Comparison of ENCODE assay signal across 1 cellular context in the genomic region with DNA sequence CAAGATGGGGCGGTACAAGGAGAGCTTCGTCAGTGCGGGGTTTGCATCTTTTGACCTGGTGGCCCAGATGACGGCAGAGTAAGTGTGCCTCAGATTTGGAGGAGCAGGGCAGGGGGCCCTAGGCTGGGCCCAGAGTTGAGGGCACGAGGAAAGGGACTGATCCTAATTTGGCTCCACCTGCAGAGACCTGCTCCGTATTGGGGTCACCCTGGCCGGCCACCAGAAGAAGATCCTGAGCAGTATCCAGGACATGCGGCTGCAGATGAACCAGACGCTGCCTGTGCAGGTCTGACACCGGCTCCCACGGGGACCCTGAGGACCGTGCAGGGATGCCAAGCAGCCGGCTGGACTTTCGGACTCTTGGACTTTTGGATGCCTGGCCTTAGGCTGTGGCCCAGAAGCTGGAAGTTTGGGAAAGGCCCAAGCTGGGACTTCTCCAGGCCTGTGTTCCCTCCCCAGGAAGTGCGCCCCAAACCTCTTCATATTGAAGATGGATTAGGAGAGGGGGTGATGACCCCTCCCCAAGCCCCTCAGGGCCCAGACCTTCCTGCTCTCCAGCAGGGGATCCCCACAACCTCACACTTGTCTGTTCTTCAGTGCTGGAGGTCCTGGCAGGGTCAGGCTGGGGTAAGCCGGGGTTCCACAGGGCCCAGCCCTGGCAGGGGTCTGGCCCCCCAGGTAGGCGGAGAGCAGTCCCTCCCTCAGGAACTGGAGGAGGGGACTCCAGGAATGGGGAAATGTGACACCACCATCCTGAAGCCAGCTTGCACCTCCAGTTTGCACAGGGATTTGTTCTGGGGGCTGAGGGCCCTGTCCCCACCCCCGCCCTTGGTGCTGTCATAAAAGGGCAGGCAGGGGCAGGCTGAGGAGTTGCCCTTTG.
TF ChIP-seq lines count a peak whose summit lies in the region.

No MANE protein-coding gene starts in this region.

TF ChIP-seq in GM23338, 12 proteins besides CTCF, POLR2A, EP300 and RAD21 (continued from another document):
- TF ChIP-seq STAT1 (IDR thresholded peaks at IDR 0.05; ENCODE audit: unreplicated experiment) = no peak
- no peak for TF ChIP-seq POLR2AphosphoS5 (IDR thresholded peaks at IDR 0.05; ENCODE audit: low read depth)
- no peak for TF ChIP-seq JUNB (IDR thresholded peaks at IDR 0.05; ENCODE audit: unreplicated experiment)
- TF ChIP-seq, protein P1, sequence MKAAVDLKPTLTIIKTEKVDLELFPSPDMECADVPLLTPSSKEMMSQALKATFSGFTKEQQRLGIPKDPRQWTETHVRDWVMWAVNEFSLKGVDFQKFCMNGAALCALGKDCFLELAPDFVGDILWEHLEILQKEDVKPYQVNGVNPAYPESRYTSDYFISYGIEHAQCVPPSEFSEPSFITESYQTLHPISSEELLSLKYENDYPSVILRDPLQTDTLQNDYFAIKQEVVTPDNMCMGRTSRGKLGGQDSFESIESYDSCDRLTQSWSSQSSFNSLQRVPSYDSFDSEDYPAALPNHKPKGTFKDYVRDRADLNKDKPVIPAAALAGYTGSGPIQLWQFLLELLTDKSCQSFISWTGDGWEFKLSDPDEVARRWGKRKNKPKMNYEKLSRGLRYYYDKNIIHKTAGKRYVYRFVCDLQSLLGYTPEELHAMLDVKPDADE (IDR thresholded peaks at IDR 0.05) = no peak
- TF ChIP-seq ZNF331 (CRISPR knock-in tag; IDR thresholded peaks at IDR 0.05; ENCODE audit: low read depth) = no peak
- TF ChIP-seq CREB1 (CRISPR knock-in tag; IDR thresholded peaks at IDR 0.05; ENCODE audit: low read depth) = no peak
- TF ChIP-seq, protein P2, sequence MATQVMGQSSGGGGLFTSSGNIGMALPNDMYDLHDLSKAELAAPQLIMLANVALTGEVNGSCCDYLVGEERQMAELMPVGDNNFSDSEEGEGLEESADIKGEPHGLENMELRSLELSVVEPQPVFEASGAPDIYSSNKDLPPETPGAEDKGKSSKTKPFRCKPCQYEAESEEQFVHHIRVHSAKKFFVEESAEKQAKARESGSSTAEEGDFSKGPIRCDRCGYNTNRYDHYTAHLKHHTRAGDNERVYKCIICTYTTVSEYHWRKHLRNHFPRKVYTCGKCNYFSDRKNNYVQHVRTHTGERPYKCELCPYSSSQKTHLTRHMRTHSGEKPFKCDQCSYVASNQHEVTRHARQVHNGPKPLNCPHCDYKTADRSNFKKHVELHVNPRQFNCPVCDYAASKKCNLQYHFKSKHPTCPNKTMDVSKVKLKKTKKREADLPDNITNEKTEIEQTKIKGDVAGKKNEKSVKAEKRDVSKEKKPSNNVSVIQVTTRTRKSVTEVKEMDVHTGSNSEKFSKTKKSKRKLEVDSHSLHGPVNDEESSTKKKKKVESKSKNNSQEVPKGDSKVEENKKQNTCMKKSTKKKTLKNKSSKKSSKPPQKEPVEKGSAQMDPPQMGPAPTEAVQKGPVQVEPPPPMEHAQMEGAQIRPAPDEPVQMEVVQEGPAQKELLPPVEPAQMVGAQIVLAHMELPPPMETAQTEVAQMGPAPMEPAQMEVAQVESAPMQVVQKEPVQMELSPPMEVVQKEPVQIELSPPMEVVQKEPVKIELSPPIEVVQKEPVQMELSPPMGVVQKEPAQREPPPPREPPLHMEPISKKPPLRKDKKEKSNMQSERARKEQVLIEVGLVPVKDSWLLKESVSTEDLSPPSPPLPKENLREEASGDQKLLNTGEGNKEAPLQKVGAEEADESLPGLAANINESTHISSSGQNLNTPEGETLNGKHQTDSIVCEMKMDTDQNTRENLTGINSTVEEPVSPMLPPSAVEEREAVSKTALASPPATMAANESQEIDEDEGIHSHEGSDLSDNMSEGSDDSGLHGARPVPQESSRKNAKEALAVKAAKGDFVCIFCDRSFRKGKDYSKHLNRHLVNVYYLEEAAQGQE (IDR thresholded peaks at IDR 0.05; ENCODE audit: unreplicated experiment) = no peak
- TF ChIP-seq, protein P3, sequence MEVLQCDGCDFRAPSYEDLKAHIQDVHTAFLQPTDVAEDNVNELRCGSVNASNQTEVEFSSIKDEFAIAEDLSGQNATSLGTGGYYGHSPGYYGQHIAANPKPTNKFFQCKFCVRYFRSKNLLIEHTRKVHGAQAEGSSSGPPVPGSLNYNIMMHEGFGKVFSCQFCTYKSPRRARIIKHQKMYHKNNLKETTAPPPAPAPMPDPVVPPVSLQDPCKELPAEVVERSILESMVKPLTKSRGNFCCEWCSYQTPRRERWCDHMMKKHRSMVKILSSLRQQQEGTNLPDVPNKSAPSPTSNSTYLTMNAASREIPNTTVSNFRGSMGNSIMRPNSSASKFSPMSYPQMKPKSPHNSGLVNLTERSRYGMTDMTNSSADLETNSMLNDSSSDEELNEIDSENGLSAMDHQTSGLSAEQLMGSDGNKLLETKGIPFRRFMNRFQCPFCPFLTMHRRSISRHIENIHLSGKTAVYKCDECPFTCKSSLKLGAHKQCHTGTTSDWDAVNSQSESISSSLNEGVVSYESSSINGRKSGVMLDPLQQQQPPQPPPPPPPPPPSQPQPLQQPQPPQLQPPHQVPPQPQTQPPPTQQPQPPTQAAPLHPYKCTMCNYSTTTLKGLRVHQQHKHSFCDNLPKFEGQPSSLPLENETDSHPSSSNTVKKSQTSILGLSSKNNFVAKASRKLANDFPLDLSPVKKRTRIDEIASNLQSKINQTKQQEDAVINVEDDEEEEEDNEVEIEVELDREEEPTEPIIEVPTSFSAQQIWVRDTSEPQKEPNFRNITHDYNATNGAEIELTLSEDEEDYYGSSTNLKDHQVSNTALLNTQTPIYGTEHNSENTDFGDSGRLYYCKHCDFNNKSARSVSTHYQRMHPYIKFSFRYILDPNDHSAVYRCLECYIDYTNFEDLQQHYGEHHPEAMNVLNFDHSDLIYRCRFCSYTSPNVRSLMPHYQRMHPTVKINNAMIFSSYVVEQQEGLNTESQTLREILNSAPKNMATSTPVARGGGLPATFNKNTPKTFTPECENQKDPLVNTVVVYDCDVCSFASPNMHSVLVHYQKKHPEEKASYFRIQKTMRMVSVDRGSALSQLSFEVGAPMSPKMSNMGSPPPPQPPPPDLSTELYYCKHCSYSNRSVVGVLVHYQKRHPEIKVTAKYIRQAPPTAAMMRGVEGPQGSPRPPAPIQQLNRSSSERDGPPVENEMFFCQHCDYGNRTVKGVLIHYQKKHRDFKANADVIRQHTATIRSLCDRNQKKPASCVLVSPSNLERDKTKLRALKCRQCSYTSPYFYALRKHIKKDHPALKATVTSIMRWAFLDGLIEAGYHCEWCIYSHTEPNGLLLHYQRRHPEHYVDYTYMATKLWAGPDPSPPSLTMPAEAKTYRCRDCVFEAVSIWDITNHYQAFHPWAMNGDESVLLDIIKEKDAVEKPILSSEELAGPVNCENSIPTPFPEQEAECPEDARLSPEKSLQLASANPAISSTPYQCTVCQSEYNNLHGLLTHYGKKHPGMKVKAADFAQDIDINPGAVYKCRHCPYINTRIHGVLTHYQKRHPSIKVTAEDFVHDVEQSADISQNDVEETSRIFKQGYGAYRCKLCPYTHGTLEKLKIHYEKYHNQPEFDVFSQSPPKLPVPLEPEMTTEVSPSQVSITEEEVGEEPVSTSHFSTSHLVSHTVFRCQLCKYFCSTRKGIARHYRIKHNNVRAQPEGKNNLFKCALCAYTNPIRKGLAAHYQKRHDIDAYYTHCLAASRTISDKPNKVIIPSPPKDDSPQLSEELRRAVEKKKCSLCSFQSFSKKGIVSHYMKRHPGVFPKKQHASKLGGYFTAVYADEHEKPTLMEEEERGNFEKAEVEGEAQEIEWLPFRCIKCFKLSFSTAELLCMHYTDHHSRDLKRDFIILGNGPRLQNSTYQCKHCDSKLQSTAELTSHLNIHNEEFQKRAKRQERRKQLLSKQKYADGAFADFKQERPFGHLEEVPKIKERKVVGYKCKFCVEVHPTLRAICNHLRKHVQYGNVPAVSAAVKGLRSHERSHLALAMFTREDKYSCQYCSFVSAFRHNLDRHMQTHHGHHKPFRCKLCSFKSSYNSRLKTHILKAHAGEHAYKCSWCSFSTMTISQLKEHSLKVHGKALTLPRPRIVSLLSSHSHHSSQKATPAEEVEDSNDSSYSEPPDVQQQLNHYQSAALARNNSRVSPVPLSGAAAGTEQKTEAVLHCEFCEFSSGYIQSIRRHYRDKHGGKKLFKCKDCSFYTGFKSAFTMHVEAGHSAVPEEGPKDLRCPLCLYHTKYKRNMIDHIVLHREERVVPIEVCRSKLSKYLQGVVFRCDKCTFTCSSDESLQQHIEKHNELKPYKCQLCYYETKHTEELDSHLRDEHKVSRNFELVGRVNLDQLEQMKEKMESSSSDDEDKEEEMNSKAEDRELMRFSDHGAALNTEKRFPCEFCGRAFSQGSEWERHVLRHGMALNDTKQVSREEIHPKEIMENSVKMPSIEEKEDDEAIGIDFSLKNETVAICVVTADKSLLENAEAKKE (CRISPR knock-in tag; IDR thresholded peaks at IDR 0.05) = no peak
- no peak for TF ChIP-seq ZNF114 (CRISPR knock-in tag; IDR thresholded peaks at IDR 0.05)
- no peak for TF ChIP-seq EZH2 (IDR thresholded peaks at IDR 0.05; ENCODE audit: low read depth, unreplicated experiment)
- TF ChIP-seq EZH2phosphoT487 (IDR thresholded peaks at IDR 0.05; ENCODE audit: unreplicated experiment) = no peak
TF ChIP-seq in GM23338: peak in this region for 0.
